ENCODE assay signal across 20 cellular contexts in genomic region chr14:31854508-31855075, GRCh38.
DNase-seq lines count a peak whose midpoint lies in the region; ATAC-seq and TF ChIP-seq lines count a peak whose summit lies in the region.
"Had no signal": no experiment of that assay in that cellular context is flagged by ENCODE, and none has a peak within 500 bp of the region (broad histone marks: within the 10 kb centered on the region; RNA-seq: fewer than 3 reads in every experiment).

No MANE protein-coding gene starts in this region.

- peaks cover 16% of the 10 kb centered on the region for H3K9me3 Mint-ChIP-seq in CD8-positive, alpha-beta T cell

- ATAC-seq in GM18867 (IDR thresholded peaks at IDR 0.05; ENCODE audit: unreplicated experiment), result peak; percentile 58
- peak; percentile 65 for ATAC-seq in GM21447 (IDR thresholded peaks at IDR 0.05; ENCODE audit: unreplicated experiment)
- no peak for ATAC-seq in CD8-positive, alpha-beta T cell
- ATAC-seq: K562 had no signal

- H3K4me3 ChIP-seq in liver (ENCODE audit: low read depth in 1 of 3, low read length in 3 of 3) (no peak overlapping the region), left ventricle myocardium inferior (no peak overlapping the region)
- no peak overlapping the region for H3K4me3 ChIP-seq in CD8-positive, alpha-beta T cell (ENCODE audit: low read depth, low read length)
- H3K4me3 ChIP-seq: K562, SK-N-MC had no signal

- CTCF ChIA-PET in CD8-positive, alpha-beta T cell (lab: Charles Lee), result no interaction called here

- H3K36me3 ChIP-seq in liver (ENCODE audit: control insufficient read depth in 4 of 4, insufficient read depth in 3 of 4, low read depth in 1 of 4, low read length in 3 of 4) (peaks cover 0 to 2% (median 0%) of the 10 kb centered on the region in 4 donors), left ventricle myocardium inferior (peaks cover 5% of the 10 kb centered on the region)
- H3K36me3 ChIP-seq in CD8-positive, alpha-beta T cell (ENCODE audit: insufficient read depth, low read length), result no peaks in the 10 kb centered on the region

- TF ChIP-seq CTCF in liver (IDR thresholded peaks at IDR 0.05; ENCODE audit: low read depth, low read length, missing input control), result no peak
- TF ChIP-seq CTCF in left ventricle myocardium inferior (IDR thresholded peaks at IDR 0.05; ENCODE audit: borderline replicate concordance), result no peak
- no peak for TF ChIP-seq CTCF in CD8-positive, alpha-beta T cell (IDR thresholded peaks at IDR 0.05)

- no peaks in the 10 kb centered on the region for H3K9me3 ChIP-seq in liver (ENCODE audit: control insufficient read depth in 4 of 4, low read length in 3 of 4)
- no peaks in the 10 kb centered on the region for H3K9me3 ChIP-seq in left ventricle myocardium inferior (replicated peaks)
- no peaks in the 10 kb centered on the region for H3K9me3 ChIP-seq in CD8-positive, alpha-beta T cell (ENCODE audit: low read length)

- TF ChIP-seq RAD21 in liver (IDR thresholded peaks at IDR 0.05), result no peak

- H3K36me3 Mint-ChIP-seq in CD8-positive, alpha-beta T cell, result peaks cover 79% of the 10 kb centered on the region

- 73% methylated on average over 2 of the region's 2 CpGs for WGBS in liver

- no peaks in the 10 kb centered on the region for H3K27me3 ChIP-seq in liver (ENCODE audit: control insufficient read depth in 4 of 4, insufficient read depth in 4 of 4, low read length in 3 of 4)
- no peaks in the 10 kb centered on the region for H3K27me3 ChIP-seq in left ventricle myocardium inferior (ENCODE audit: low read depth)
- H3K27me3 ChIP-seq in CD8-positive, alpha-beta T cell (ENCODE audit: insufficient read depth, low read length), result no peaks in the 10 kb centered on the region

- no peaks in the 10 kb centered on the region for H3K27me3 Mint-ChIP-seq in CD8-positive, alpha-beta T cell (ENCODE audit: low read depth)
- H3K27me3 Mint-ChIP-seq: CD4-positive, CD25-positive, alpha-beta regulatory T cell had no signal

- H3K9ac ChIP-seq in liver (ENCODE audit: low read depth in 1 of 2, low read length in 2 of 2), result no peak overlapping the region

- H3K4me1 ChIP-seq in liver (ENCODE audit: control insufficient read depth in 4 of 4, insufficient read depth in 4 of 4, low read length in 3 of 4), result peaks cover 0 to 12% (median 2%) of the 10 kb centered on the region in 4 donors
- H3K4me1 ChIP-seq in left ventricle myocardium inferior, result no peaks in the 10 kb centered on the region
- H3K4me1 ChIP-seq in CD8-positive, alpha-beta T cell (ENCODE audit: insufficient read depth, low read length), result no peaks in the 10 kb centered on the region

- no peak overlapping the region for H3K4me3 Mint-ChIP-seq in CD8-positive, alpha-beta T cell
- H3K4me3 Mint-ChIP-seq: CD4-positive, CD25-positive, alpha-beta regulatory T cell had no signal

- H3K27ac ChIP-seq in liver (ENCODE audit: low read depth in 1 of 2, low read length in 2 of 2) (peak overlapping the region; percentile 65), left ventricle myocardium inferior (replicated peaks) (no peak overlapping the region)
- no peak overlapping the region for H3K27ac ChIP-seq in CD8-positive, alpha-beta T cell (ENCODE audit: low read depth, low read length)
- H3K27ac ChIP-seq: SK-N-MC had no signal

- DNase-seq in RPMI8226 (peak; percentile 21), left ventricle myocardium inferior (no peak)
- no peak for DNase-seq in effector CD4-positive, alpha-beta T cell
- DNase-seq in CD8-positive, alpha-beta T cell, result no peak
- DNase-seq: COR-L47, DMS79, NCI-H1092 treated with DMSO at 0.1 percent for 48 hours, NCI-H1436 treated with DMSO at 0.1 percent for 48 hours, NCI-H2029, NCI-H345, NCI-H524, NCI-H774, SHP77 treated with DMSO at 0.1 percent for 48 hours, SW 1271 had no signal

- H3K27ac Mint-ChIP-seq in CD8-positive, alpha-beta T cell, result no peak overlapping the region
- H3K27ac Mint-ChIP-seq: CD4-positive, CD25-positive, alpha-beta regulatory T cell had no signal

- no peaks in the 10 kb centered on the region for H3K4me1 Mint-ChIP-seq in CD8-positive, alpha-beta T cell (ENCODE audit: low read depth)

- intact Hi-C loops in left ventricle myocardium inferior (cut with micrococcal nuclease), result no loop called here
- intact Hi-C loops in CD8-positive, alpha-beta T cell (cut with DNase I, micrococcal nuclease), result no loop called here

- POLR2A ChIA-PET in CD8-positive, alpha-beta T cell (lab: Charles Lee), result no interaction called here

TF ChIP-seq in liver, 16 proteins besides CTCF, POLR2A, EP300 and RAD21:
- TF ChIP-seq SP1 (IDR thresholded peaks at IDR 0.05) (no peak), FOXA1 (IDR thresholded peaks at IDR 0.05) (no peak), FOXA2 (IDR thresholded peaks at IDR 0.05) (no peak), NR2F2 (IDR thresholded peaks at IDR 0.05) (no peak), REST (IDR thresholded peaks at IDR 0.05) (no peak), MAX (IDR thresholded peaks at IDR 0.05) (no peak)
- TF ChIP-seq, protein P1, sequence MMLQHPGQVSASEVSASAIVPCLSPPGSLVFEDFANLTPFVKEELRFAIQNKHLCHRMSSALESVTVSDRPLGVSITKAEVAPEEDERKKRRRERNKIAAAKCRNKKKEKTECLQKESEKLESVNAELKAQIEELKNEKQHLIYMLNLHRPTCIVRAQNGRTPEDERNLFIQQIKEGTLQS (IDR thresholded peaks at IDR 0.05), result no peak
- TF ChIP-seq, protein P2, sequence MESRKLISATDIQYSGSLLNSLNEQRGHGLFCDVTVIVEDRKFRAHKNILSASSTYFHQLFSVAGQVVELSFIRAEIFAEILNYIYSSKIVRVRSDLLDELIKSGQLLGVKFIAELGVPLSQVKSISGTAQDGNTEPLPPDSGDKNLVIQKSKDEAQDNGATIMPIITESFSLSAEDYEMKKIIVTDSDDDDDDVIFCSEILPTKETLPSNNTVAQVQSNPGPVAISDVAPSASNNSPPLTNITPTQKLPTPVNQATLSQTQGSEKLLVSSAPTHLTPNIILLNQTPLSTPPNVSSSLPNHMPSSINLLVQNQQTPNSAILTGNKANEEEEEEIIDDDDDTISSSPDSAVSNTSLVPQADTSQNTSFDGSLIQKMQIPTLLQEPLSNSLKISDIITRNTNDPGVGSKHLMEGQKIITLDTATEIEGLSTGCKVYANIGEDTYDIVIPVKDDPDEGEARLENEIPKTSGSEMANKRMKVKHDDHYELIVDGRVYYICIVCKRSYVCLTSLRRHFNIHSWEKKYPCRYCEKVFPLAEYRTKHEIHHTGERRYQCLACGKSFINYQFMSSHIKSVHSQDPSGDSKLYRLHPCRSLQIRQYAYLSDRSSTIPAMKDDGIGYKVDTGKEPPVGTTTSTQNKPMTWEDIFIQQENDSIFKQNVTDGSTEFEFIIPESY (IDR thresholded peaks at IDR 0.05), result no peak

Comparison
In these comparisons a context has a peak if more than half of its experiments do, and no peak if none do; other contexts are left out.
1. H3K27ac ChIP-seq: peak in liver (2 of 2); none in left ventricle myocardium inferior (single experiment) and CD8-positive, alpha-beta T cell (single experiment).